ENCODE assay signal across 1 cellular context in the genomic region with DNA sequence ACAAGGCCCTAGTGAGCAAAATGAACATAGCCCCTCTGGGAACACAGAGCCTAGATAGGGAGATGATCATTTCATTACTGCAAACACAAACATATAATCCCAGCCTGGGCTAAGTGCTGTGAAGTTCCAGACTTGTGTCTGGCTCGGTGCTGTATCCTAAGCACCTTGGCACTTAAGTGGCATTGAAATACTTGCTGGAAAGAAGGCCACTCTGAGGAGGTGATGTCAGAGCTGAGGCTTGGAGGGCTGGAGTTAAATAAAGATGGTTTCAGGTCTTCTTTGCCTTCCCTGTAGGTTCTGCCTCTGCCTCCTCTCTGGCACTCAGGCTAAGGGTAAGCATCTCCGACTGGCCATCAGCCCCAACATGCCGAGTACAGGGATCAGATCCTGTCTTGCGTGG.
TF ChIP-seq lines count a peak whose summit lies in the region.

No MANE protein-coding gene starts in this region.

TF ChIP-seq in H1, 55 proteins besides CTCF, POLR2A, EP300 and RAD21:
- TF ChIP-seq SIN3A (conservative IDR thresholded peaks at IDR 0.05 in 1 of 2, IDR thresholded peaks at IDR 0.05 in 1 of 2; ENCODE audit: low read depth in 1 of 2, low read length in 2 of 2) = peak in 1 of 2 experiments; percentile 15; a peak in 1 of 4 replicates
- TF ChIP-seq JUN (IDR thresholded peaks at IDR 0.05; ENCODE audit: low read depth, low read length) = no peak
- TF ChIP-seq GABPA (IDR thresholded peaks at IDR 0.05; ENCODE audit: borderline replicate concordance, insufficient read depth, low read length) = no peak
